ENCODE assay signal across 19 cellular contexts in genomic region chrX:118579417-118579816, GRCh38.
DNase-seq lines count a peak whose midpoint lies in the region; ATAC-seq and TF ChIP-seq lines count a peak whose summit lies in the region.
"Had no signal": no experiment of that assay in that cellular context is flagged by ENCODE, and none has a peak within 500 bp of the region (broad histone marks: within the 10 kb centered on the region; RNA-seq: fewer than 3 reads in every experiment).

No MANE protein-coding gene starts in this region.

- no peak overlapping the region for H2AFZ ChIP-seq in mesenchymal stem cell (ENCODE audit: low read depth, low read length)

- H3K4me2 ChIP-seq in mesenchymal stem cell (ENCODE audit: low read length, poor library complexity, severe bottlenecking): no peak overlapping the region
- H3K4me2 ChIP-seq: KMS-11 had no signal

- H2BK5ac ChIP-seq in mesenchymal stem cell (ENCODE audit: low read depth, low read length, poor library complexity, severe bottlenecking): no peak overlapping the region

- H3K14ac ChIP-seq in mesenchymal stem cell (ENCODE audit: low read length in 2 of 2): no peak overlapping the region

- no peaks in the 10 kb centered on the region for H3K9me3 Mint-ChIP-seq in activated naive CD4-positive, alpha-beta T cell treated with anti-CD3 and anti-CD28 coated beads, Interleukin-2, amount 50 U/mL, for 24 hours
- H3K9me3 Mint-ChIP-seq in activated naive CD4-positive, alpha-beta T cell treated with anti-CD3 and anti-CD28 coated beads, Interleukin-2, amount 10 ng/mL, durations not matched to agents 7 days and 5 days: no peaks in the 10 kb centered on the region
- H3K9me3 Mint-ChIP-seq in Caco-2 (ENCODE audit: unreplicated experiment) (no peaks in the 10 kb centered on the region), CD14-positive monocyte (peaks cover 0 to 9% (median 4%) of the 10 kb centered on the region in 7 donors)
- H3K9me3 Mint-ChIP-seq: CD4-positive, alpha-beta T cell had no signal

- H3K27ac Mint-ChIP-seq in activated naive CD4-positive, alpha-beta T cell treated with anti-CD3 and anti-CD28 coated beads, Interleukin-2, amount 50 U/mL, for 24 hours: peak overlapping the region; percentile 55
- H3K27ac Mint-ChIP-seq in activated naive CD4-positive, alpha-beta T cell treated with anti-CD3 and anti-CD28 coated beads, Interleukin-2, amount 10 ng/mL, durations not matched to agents 7 days and 5 days: no peak overlapping the region
- H3K27ac Mint-ChIP-seq in Caco-2 (ENCODE audit: unreplicated experiment): no peak overlapping the region
- H3K27ac Mint-ChIP-seq in CD14-positive monocyte: no peak overlapping the region
- H3K27ac Mint-ChIP-seq: CD4-positive, alpha-beta T cell had no signal

- no peak overlapping the region for H2BK15ac ChIP-seq in mesenchymal stem cell (ENCODE audit: low read depth, poor library complexity, severe bottlenecking)

- no peaks in the 10 kb centered on the region for H3K4me1 Mint-ChIP-seq in activated naive CD4-positive, alpha-beta T cell treated with anti-CD3 and anti-CD28 coated beads, Interleukin-2, amount 50 U/mL, for 24 hours
- H3K4me1 Mint-ChIP-seq in activated naive CD4-positive, alpha-beta T cell treated with anti-CD3 and anti-CD28 coated beads, Interleukin-2, amount 10 ng/mL, durations not matched to agents 7 days and 5 days: no peaks in the 10 kb centered on the region
- H3K4me1 Mint-ChIP-seq in Caco-2 (ENCODE audit: low read depth, unreplicated experiment) (peaks cover 6% of the 10 kb centered on the region), CD14-positive monocyte (no peaks in the 10 kb centered on the region)
- H3K4me1 Mint-ChIP-seq: B cell had no signal

- no peak for ATAC-seq in HG03108 (IDR thresholded peaks at IDR 0.05; ENCODE audit: unreplicated experiment)
- ATAC-seq in GM21447 (IDR thresholded peaks at IDR 0.05; ENCODE audit: unreplicated experiment): no peak

- peaks cover 0 to 5% of the 10 kb centered on the region in 2 experiments for H3K27me3 ChIP-seq in mesenchymal stem cell (ENCODE audit: control insufficient read depth in 1 of 2, insufficient read depth in 1 of 2, low read length in 2 of 2)
- H3K27me3 ChIP-seq in Caco-2 (replicated peaks; ENCODE audit: control insufficient read depth, insufficient read depth, low read length): no peaks in the 10 kb centered on the region

- H3K79me1 ChIP-seq in mesenchymal stem cell (replicated peaks; ENCODE audit: low read length, poor library complexity, severe bottlenecking): no peaks in the 10 kb centered on the region

- H4K8ac ChIP-seq in mesenchymal stem cell (ENCODE audit: low read length): no peak overlapping the region

- no peaks in the 10 kb centered on the region for H3K27me3 Mint-ChIP-seq in activated naive CD4-positive, alpha-beta T cell treated with anti-CD3 and anti-CD28 coated beads, Interleukin-2, amount 50 U/mL, for 24 hours
- H3K27me3 Mint-ChIP-seq in activated naive CD4-positive, alpha-beta T cell treated with anti-CD3 and anti-CD28 coated beads, Interleukin-2, amount 10 ng/mL, durations not matched to agents 7 days and 5 days: no peaks in the 10 kb centered on the region
- H3K27me3 Mint-ChIP-seq in Caco-2 (ENCODE audit: insufficient read depth, unreplicated experiment) (no peaks in the 10 kb centered on the region), CD14-positive monocyte (ENCODE audit: low read depth in 3 of 3) (no peaks in the 10 kb centered on the region)
- H3K27me3 Mint-ChIP-seq: B cell; CD4-positive, alpha-beta T cell had no signal

- no CpG with 5 or more reads among the region's 1 CpG for WGBS in mesenchymal stem cell

- H3K36me3 ChIP-seq in mesenchymal stem cell (ENCODE audit: control insufficient read depth in 1 of 2, insufficient read depth in 2 of 2, low read depth in 1 of 2, low read length in 2 of 2) (peaks cover 0 to 57% of the 10 kb centered on the region in 2 experiments), Caco-2 (ENCODE audit: control insufficient read depth, insufficient read depth, low read length) (no peaks in the 10 kb centered on the region)

- TF ChIP-seq CTCF in Caco-2 (IDR thresholded peaks at IDR 0.05; ENCODE audit: insufficient read depth in 1 of 2, low read depth in 1 of 2, low read length in 1 of 2, severe bottlenecking in 1 of 2, unreplicated experiment in 1 of 2) (no peak), CD14-positive monocyte (IDR thresholded peaks at IDR 0.05) (no peak)

- no peak overlapping the region for H3K4me3 Mint-ChIP-seq in activated naive CD4-positive, alpha-beta T cell treated with anti-CD3 and anti-CD28 coated beads, Interleukin-2, amount 50 U/mL, for 24 hours
- H3K4me3 Mint-ChIP-seq in activated naive CD4-positive, alpha-beta T cell treated with anti-CD3 and anti-CD28 coated beads, Interleukin-2, amount 10 ng/mL, durations not matched to agents 7 days and 5 days: no peak overlapping the region
- H3K4me3 Mint-ChIP-seq in Caco-2 (ENCODE audit: unreplicated experiment) (no peak overlapping the region), CD14-positive monocyte (no peak overlapping the region)
- H3K4me3 Mint-ChIP-seq: B cell; CD4-positive, alpha-beta T cell had no signal

- no peak overlapping the region for H3K18ac ChIP-seq in mesenchymal stem cell (ENCODE audit: low read depth in 1 of 2, low read length in 2 of 2)

- H3K27ac ChIP-seq in mesenchymal stem cell (ENCODE audit: low read length, poor library complexity, severe bottlenecking): no peak overlapping the region
- H3K27ac ChIP-seq: HL-60, KMS-11, SK-N-MC had no signal

- H3K9me3 ChIP-seq in mesenchymal stem cell (ENCODE audit: control insufficient read depth, low read length): no peaks in the 10 kb centered on the region
- no peaks in the 10 kb centered on the region for H3K9me3 ChIP-seq in Caco-2

- DNase-seq in activated naive CD4-positive, alpha-beta T cell treated with anti-CD3 and anti-CD28 coated beads, Interleukin-2, amount 10 ng/mL, durations not matched to agents 7 days and 5 days: no peak
- peak; percentile 84 for DNase-seq in SK-N-DZ (ENCODE audit: low spot score)
- DNase-seq in mesenchymal stem cell: peak; percentile 18
- DNase-seq in Caco-2: no peak
- DNase-seq in CD14-positive monocyte (ENCODE audit: low spot score): no peak
- DNase-seq: Calu3; CD4-positive, alpha-beta T cell; NCI-H187 treated with DMSO at 0.1 percent for 48 hours; NCI-H2171; NCI-H446 treated with DMSO at 0.1 percent for 48 hours; NCI-H748 treated with DMSO at 0.1 percent for 48 hours; Right ventricle myocardium superior had no signal

- BruUV-seq in Caco-2 (replicated peaks; lab: Mats Ljungman, UMichigan): no TSS peak

- no peak overlapping the region for H2BK12ac ChIP-seq in mesenchymal stem cell (ENCODE audit: low read length in 2 of 2)

- H3K23ac ChIP-seq in mesenchymal stem cell (ENCODE audit: low read length in 2 of 2): no peak overlapping the region

- no peak overlapping the region for H4K91ac ChIP-seq in mesenchymal stem cell (ENCODE audit: low read length)

- H3K4ac ChIP-seq in mesenchymal stem cell (ENCODE audit: low read depth in 1 of 2, low read length in 2 of 2): no peak overlapping the region

- H2BK120ac ChIP-seq in mesenchymal stem cell (ENCODE audit: low read depth, low read length): no peak overlapping the region

- no peak overlapping the region for H2AK5ac ChIP-seq in mesenchymal stem cell (ENCODE audit: low read length, severe bottlenecking)

- intact Hi-C loops in Caco-2 (cut with micrococcal nuclease; ENCODE audit: unreplicated experiment) (no loop called here), CD14-positive monocyte (cut with micrococcal nuclease) (loop anchor here in 1 of 2 donors (10.0 kb wide), 1 partner anchor 125 kb away; no protein-coding TSS in a partner anchor)

- POLR2A ChIA-PET in Caco-2 (lab: Charles Lee): no interaction called here

- CTCF ChIA-PET in activated naive CD4-positive, alpha-beta T cell treated with anti-CD3 and anti-CD28 coated beads, Interleukin-2, amount 10 ng/mL, durations not matched to agents 7 days and 5 days (lab: Charles Lee): no interaction called here
- CTCF ChIA-PET in Caco-2 (lab: Charles Lee): interaction anchor here (1.0 kb wide), 1 partner anchor 120 kb away, joined by 4 read pairs; no protein-coding TSS in a partner anchor

- peaks cover 9% of the 10 kb centered on the region for H3K36me3 Mint-ChIP-seq in activated naive CD4-positive, alpha-beta T cell treated with anti-CD3 and anti-CD28 coated beads, Interleukin-2, amount 50 U/mL, for 24 hours
- H3K36me3 Mint-ChIP-seq in activated naive CD4-positive, alpha-beta T cell treated with anti-CD3 and anti-CD28 coated beads, Interleukin-2, amount 10 ng/mL, durations not matched to agents 7 days and 5 days: peaks cover 40% of the 10 kb centered on the region
- H3K36me3 Mint-ChIP-seq in Caco-2 (ENCODE audit: insufficient read depth, unreplicated experiment) (no peaks in the 10 kb centered on the region), CD14-positive monocyte (peaks cover 44 to 61% of the 10 kb centered on the region in 2 donors)

- H3K4me1 ChIP-seq in mesenchymal stem cell (ENCODE audit: control insufficient read depth, insufficient read depth, low read depth, low read length) (peaks cover 2% of the 10 kb centered on the region), Caco-2 (no peaks in the 10 kb centered on the region)

- H3K4me3 ChIP-seq in mesenchymal stem cell (ENCODE audit: insufficient read depth in 1 of 2, low read depth in 1 of 2, low read length in 2 of 2): no peak overlapping the region
- no peak overlapping the region for H3K4me3 ChIP-seq in Caco-2 (ENCODE audit: low read depth, low read length)
- H3K4me3 ChIP-seq: SK-N-MC had no signal

- H3K9ac ChIP-seq in mesenchymal stem cell (ENCODE audit: low read length): no peak overlapping the region
- H3K9ac ChIP-seq: KMS-11 had no signal

Comparison
In these comparisons a context has a peak if more than half of its experiments do, and no peak if none do; other contexts are left out.
1. DNase-seq: peak in SK-N-DZ (single experiment) and mesenchymal stem cell (single experiment); none in activated naive CD4-positive, alpha-beta T cell treated with anti-CD3 and anti-CD28 coated beads, Interleukin-2, amount 10 ng/mL, durations not matched to agents 7 days and 5 days (single experiment), Caco-2 (0 of 2) and CD14-positive monocyte (single experiment).